Comparison of ENCODE assay signal across 8 cellular contexts in genomic region chr11:130522284-130522961, GRCh38.
DNase-seq lines count a peak whose midpoint lies in the region; ATAC-seq and TF ChIP-seq lines count a peak whose summit lies in the region.
"Had no signal": no experiment of that assay in that cellular context is flagged by ENCODE, and none has a peak within 500 bp of the region (broad histone marks: within the 10 kb centered on the region; RNA-seq: fewer than 3 reads in every experiment).

No MANE protein-coding gene starts in this region.

- H3K36me3 Mint-ChIP-seq in effector memory CD8-positive, alpha-beta T cell (ENCODE audit: insufficient read depth) = peaks cover 2% of the 10 kb centered on the region

- TF ChIP-seq POLR2A in lower leg skin (IDR thresholded peaks at IDR 0.05) = no peak
- TF ChIP-seq POLR2A in tibial nerve (IDR thresholded peaks at IDR 0.05) = peak in 1 of 2 donors; percentile 12

- H3K27ac ChIP-seq in coronary artery (peak overlapping the region; percentile 88 to 96), tibial nerve (peak overlapping the region; percentile 79 to 86 (median 84))
- H3K27ac ChIP-seq: SK-N-MC had no signal

- peak; percentile 20 to 84 for TF ChIP-seq EP300 in tibial nerve (IDR thresholded peaks at IDR 0.05)

- intact Hi-C loops in lower leg skin (cut with DNase I; ENCODE audit: low total_unique reads) = no loop called here

- no peaks in the 10 kb centered on the region for H3K27me3 ChIP-seq in tibial nerve

- H3K4me3 ChIP-seq in coronary artery (peak overlapping the region; percentile 25), lower leg skin (ENCODE audit: low read depth, poor library complexity, severe bottlenecking) (no peak overlapping the region), tibial nerve (no peak overlapping the region)
- H3K4me3 ChIP-seq: SK-N-MC had no signal

- peaks cover 26 to 66% of the 10 kb centered on the region in 2 donors for H3K27me3 Mint-ChIP-seq in effector memory CD8-positive, alpha-beta T cell

- H3K4me3 Mint-ChIP-seq in effector memory CD8-positive, alpha-beta T cell = no peak overlapping the region

- H3K27ac Mint-ChIP-seq in effector memory CD8-positive, alpha-beta T cell = no peak overlapping the region

- 32 to 37% methylated on average over 9 of the region's 9 CpGs for WGBS in lower leg skin, 2 donors
- 28 to 34% methylated on average over 8 to 9 of the region's 9 CpGs for WGBS in tibial nerve, 2 donors

- no peaks in the 10 kb centered on the region for H3K4me1 Mint-ChIP-seq in effector memory CD8-positive, alpha-beta T cell (ENCODE audit: low read depth in 2 of 2)

- no peak for ATAC-seq in HG02588 (IDR thresholded peaks at IDR 0.05; ENCODE audit: unreplicated experiment)
- no peak for ATAC-seq in effector memory CD8-positive, alpha-beta T cell (replicated peaks)

- TF ChIP-seq CTCF in coronary artery (IDR thresholded peaks at IDR 0.05) = no peak
- no peak for TF ChIP-seq CTCF in lower leg skin (IDR thresholded peaks at IDR 0.05)
- no peak for TF ChIP-seq CTCF in tibial nerve (IDR thresholded peaks at IDR 0.05)
- TF ChIP-seq CTCF in GM20000 (IDR thresholded peaks at IDR 0.05; ENCODE audit: extremely low read depth, missing control alignments) = no peak

- H3K4me1 ChIP-seq in tibial nerve = peaks cover 0 to 32% (median 18%) of the 10 kb centered on the region in 4 donors

- no peaks in the 10 kb centered on the region for H3K36me3 ChIP-seq in tibial nerve

- no peaks in the 10 kb centered on the region for H3K9me3 Mint-ChIP-seq in effector memory CD8-positive, alpha-beta T cell

- H3K9me3 ChIP-seq in tibial nerve = no peaks in the 10 kb centered on the region

- DNase-seq in LHCN-M2 (ENCODE audit: low read depth) = peak; percentile 86
- DNase-seq in coronary artery (ENCODE audit: low spot score) = peak; percentile 96
- DNase-seq in lower leg skin (ENCODE audit: low spot score in 2 of 2) = peak; percentile 86 to 98
- DNase-seq in tibial nerve (ENCODE audit: low spot score in 2 of 2) = peak; percentile 90 to 94
- DNase-seq in GM20000 (ENCODE audit: low spot score) = no peak
- no peak for DNase-seq in effector memory CD8-positive, alpha-beta T cell

Comparison
In these comparisons a context has a peak if more than half of its experiments do, and no peak if none do; other contexts are left out.
1. DNase-seq: peak in LHCN-M2 (single experiment), coronary artery (single experiment), lower leg skin (2 of 2) and tibial nerve (2 of 2); none in GM20000 (single experiment) and effector memory CD8-positive, alpha-beta T cell (0 of 3).